In genomic region chrX:9693307-9694001, GRCh38 we compare ENCODE assay signal across 25 cellular contexts.
"Had no signal": no experiment of that assay in that cellular context is flagged by ENCODE, and none has a peak within 500 bp of the region (broad histone marks: within the 10 kb centered on the region; RNA-seq: fewer than 3 reads in every experiment).

No MANE protein-coding gene starts in this region.

- FAIRE-seq: urothelium cell line had no signal

- H3K27ac ChIP-seq: hepatocyte, left ventricle myocardium inferior, ovary, prostate gland, skin epidermis, suprapubic skin, thoracic aorta, tibial artery, upper lobe of right lung had no signal

- ATAC-seq: mucosa of descending colon; naive thymus-derived CD4-positive, alpha-beta T cell; natural killer cell treated with Interleukin-12 subunit alpha and Interleukin-12 subunit beta and Interleukin-15 and Interleukin-18, amount 100 ng/mL, for 72 hours; right cardiac atrium; sciatic nerve; upper lobe of right lung had no signal

- H3K9me3 ChIP-seq: left ventricle myocardium inferior, mucosa of descending colon, ovary, prostate gland, suprapubic skin, thoracic aorta, tibial artery, upper lobe of right lung had no signal

- H3K27ac Mint-ChIP-seq: mesothelial cell of epicardium; natural killer cell treated with Interleukin-12 subunit alpha and Interleukin-12 subunit beta and Interleukin-15 and Interleukin-18, amount 100 ng/mL, for 72 hours; stimulated activated naive CD8-positive, alpha-beta T cell treated with anti-CD3 and anti-CD28 coated beads, Interleukin-15, Interleukin-2, amounts not matched to agents 100 ng/mL and 50 ng/mL, for 24 hours had no signal

- H3K9me3 Mint-ChIP-seq: naive thymus-derived CD4-positive, alpha-beta T cell; natural killer cell treated with Interleukin-12 subunit alpha and Interleukin-12 subunit beta and Interleukin-15 and Interleukin-18, amount 100 ng/mL, for 72 hours; stimulated activated naive CD8-positive, alpha-beta T cell treated with anti-CD3 and anti-CD28 coated beads, Interleukin-15, Interleukin-2, amounts not matched to agents 100 ng/mL and 50 ng/mL, for 24 hours had no signal

- H3K4me3 ChIP-seq: hepatocyte, left ventricle myocardium inferior, lung, mucosa of descending colon, ovary, prostate gland, skin epidermis, suprapubic skin, thoracic aorta, tibial artery, upper lobe of right lung had no signal

- H3K4me1 Mint-ChIP-seq: mesothelial cell of epicardium had no signal

- DNase-seq: islet precursor cell; left ventricle myocardium inferior; mesendoderm; mucosa of descending colon; naive thymus-derived CD4-positive, alpha-beta T cell; ovary; retina; right cardiac atrium; stimulated activated CD4-positive, alpha-beta T cell treated with anti-CD3 and anti-CD28 coated beads, Interleukin-1b, Interleukin-23, amount 100 ng/mL, for 48 hours; stimulated activated CD4-positive, alpha-beta T cell treated with anti-CD3 and anti-CD28 coated beads, Interleukin-2, amount 100 ng/mL, for 48 hours; stimulated activated naive CD4-positive, alpha-beta T cell; tibial artery; trophoblast cell; upper lobe of right lung had no signal

- H3K4me3 Mint-ChIP-seq: mesothelial cell of epicardium; natural killer cell treated with Interleukin-12 subunit alpha and Interleukin-12 subunit beta and Interleukin-15 and Interleukin-18, amount 100 ng/mL, for 72 hours; stimulated activated naive CD8-positive, alpha-beta T cell treated with anti-CD3 and anti-CD28 coated beads, Interleukin-15, Interleukin-2, amounts not matched to agents 100 ng/mL and 50 ng/mL, for 24 hours had no signal

- H3K36me3 Mint-ChIP-seq: natural killer cell treated with Interleukin-12 subunit alpha and Interleukin-12 subunit beta and Interleukin-15 and Interleukin-18, amount 100 ng/mL, for 72 hours had no signal

- H3K36me3 ChIP-seq: ovary, prostate gland had no signal

- H3K4me1 ChIP-seq: left ventricle myocardium inferior, prostate gland, suprapubic skin, tibial artery, upper lobe of right lung had no signal

- H3K4me2 ChIP-seq: hepatocyte had no signal

- H3K27me3 ChIP-seq: hepatocyte, ovary, suprapubic skin, tibial artery, upper lobe of right lung had no signal

- H3K27me3 Mint-ChIP-seq: naive thymus-derived CD4-positive, alpha-beta T cell; natural killer cell treated with Interleukin-12 subunit alpha and Interleukin-12 subunit beta and Interleukin-15 and Interleukin-18, amount 100 ng/mL, for 72 hours; stimulated activated naive CD8-positive, alpha-beta T cell treated with anti-CD3 and anti-CD28 coated beads, Interleukin-15, Interleukin-2, amounts not matched to agents 100 ng/mL and 50 ng/mL, for 24 hours had no signal
